ENCODE assay signal across 17 cellular contexts in the genomic region with DNA sequence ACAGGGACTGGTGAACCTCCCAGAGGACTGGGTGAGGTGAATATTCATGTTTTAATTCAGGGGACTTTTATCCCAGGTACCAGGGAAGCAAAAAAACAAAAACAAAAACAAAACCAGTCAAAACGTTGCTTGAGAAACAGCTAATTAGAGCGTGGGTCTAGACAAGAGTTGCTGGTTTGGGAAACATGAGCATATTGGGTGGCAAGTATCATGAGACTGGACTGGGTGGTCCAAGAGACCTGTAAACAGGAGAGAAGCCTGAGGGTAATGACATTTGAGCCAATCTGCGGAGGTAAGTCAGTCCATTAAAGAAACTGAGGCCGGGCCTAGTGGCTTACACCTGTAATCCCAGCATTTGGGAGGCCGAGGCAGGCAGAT. TPM values are rescaled to one million over a fixed set of nuclear protein-coding genes. Genes with fewer than 3 reads are reported as not detected.
A peak's percentile ranks its signal among the peaks of the same experiment; 100 is the strongest.
DNase-seq lines count a peak whose midpoint lies in the region; ATAC-seq, FAIRE-seq and TF ChIP-seq lines count a peak whose summit lies in the region.
"Had no signal": no experiment of that assay in that cellular context is flagged by ENCODE, and none has a peak within 500 bp of the region (broad histone marks: within the 10 kb centered on the region; RNA-seq: fewer than 3 reads in every experiment).

No MANE protein-coding gene starts in this region.

- in situ Hi-C loops in G401 (cut with HindIII; ENCODE audit: low sequenced_read_pairs): no loop called here

- no peak overlapping the region for H3K27ac Mint-ChIP-seq in CD4-positive, alpha-beta memory T cell

- no peaks in the 10 kb centered on the region for H3K79me2 ChIP-seq in SU-DHL-6 (ENCODE audit: insufficient read depth, low read length)
- H3K79me2 ChIP-seq in osteoblast (ENCODE audit: insufficient read depth, low read length): no peaks in the 10 kb centered on the region

- FAIRE-seq in HTR-8/SVneo (lab: Jason Lieb, UNC): no peak
- FAIRE-seq: H54, RCC 7860 had no signal

- peak overlapping the region; percentile 75 for H3K4me2 ChIP-seq in SU-DHL-6 (ENCODE audit: low read depth, low read length, poor library complexity, severe bottlenecking)
- peak overlapping the region; percentile 59 for H3K4me2 ChIP-seq in osteoblast (ENCODE audit: insufficient read depth, low read length)

- CTCF ChIA-PET in CD4-positive, alpha-beta memory T cell (lab: Charles Lee; ENCODE audit: partially characterized antibody): no interaction called here

- intact Hi-C loops in CD4-positive, alpha-beta memory T cell (cut with micrococcal nuclease): no loop called here

- DNase-seq in GM06990 (ENCODE audit: extremely low read depth, insufficient read length) (peak; percentile 28), osteoblast (ENCODE audit: insufficient read length, low spot score, missing footprints) (no peak), G401 (ENCODE audit: low spot score) (no peak), HTR-8/SVneo (ENCODE audit: insufficient read length, low spot score) (no peak)
- DNase-seq in effector CD8-positive, alpha-beta T cell (lab: John Stamatoyannopoulos, UW): no peak
- DNase-seq in CD4-positive, alpha-beta memory T cell: no peak
- DNase-seq: CD4-positive, CD25-positive, alpha-beta regulatory T cell; NCI-H2029; NCI-H2171; NCI-H446; Right ventricle myocardium superior; T-helper 1 cell had no signal

- H4K20me1 ChIP-seq in SU-DHL-6 (ENCODE audit: low read depth, low read length): no peaks in the 10 kb centered on the region
- H4K20me1 ChIP-seq in osteoblast (ENCODE audit: insufficient read depth, low read length): no peaks in the 10 kb centered on the region

- H3K4me1 ChIP-seq in osteoblast (ENCODE audit: insufficient read depth, low read length): peaks cover 17% of the 10 kb centered on the region
- H3K4me1 ChIP-seq in CD4-positive, alpha-beta memory T cell (ENCODE audit: insufficient read depth, low read length): no peaks in the 10 kb centered on the region

- H3K4me3 ChIP-seq in GM06990 (replicated peaks; ENCODE audit: low read depth, low read length): no peak overlapping the region
- H3K4me3 ChIP-seq in SU-DHL-6 (ENCODE audit: insufficient read depth, low read length, poor library complexity, severe bottlenecking): peak overlapping the region; percentile 15
- no peak overlapping the region for H3K4me3 ChIP-seq in osteoblast (ENCODE audit: insufficient read depth, low read length)
- H3K4me3 ChIP-seq in CD4-positive, alpha-beta memory T cell (ENCODE audit: low read length in 2 of 2): no peak overlapping the region
- H3K4me3 ChIP-seq: SK-N-MC had no signal

- peaks cover 85% of the 10 kb centered on the region for H3F3A ChIP-seq in SU-DHL-6 (ENCODE audit: insufficient read depth)

- H3K36me3 Mint-ChIP-seq in CD4-positive, alpha-beta memory T cell: no peaks in the 10 kb centered on the region
- H3K36me3 Mint-ChIP-seq: CD4-positive, CD25-positive, alpha-beta regulatory T cell had no signal

- H3K27me3 Mint-ChIP-seq in CD4-positive, alpha-beta memory T cell: peaks cover 2 to 5% of the 10 kb centered on the region in 2 donors

- ATAC-seq in HG03571 (IDR thresholded peaks at IDR 0.05; ENCODE audit: unreplicated experiment): peak; percentile 5

- H3K27ac ChIP-seq in SU-DHL-6 (ENCODE audit: low read depth, low read length): peak overlapping the region; percentile 97
- no peak overlapping the region for H3K27ac ChIP-seq in osteoblast (ENCODE audit: low read depth, low read length)
- no peak overlapping the region for H3K27ac ChIP-seq in CD4-positive, alpha-beta memory T cell (ENCODE audit: low read depth, low read length)
- H3K27ac ChIP-seq: SK-N-MC had no signal

- POLR2A ChIA-PET in CD4-positive, alpha-beta memory T cell (lab: Charles Lee; ENCODE audit: partially characterized antibody): no interaction called here

- no peaks in the 10 kb centered on the region for H3K9me3 ChIP-seq in SU-DHL-6 (ENCODE audit: insufficient read depth, low read length)
- no peaks in the 10 kb centered on the region for H3K9me3 ChIP-seq in osteoblast (ENCODE audit: low read depth, low read length)
- H3K9me3 ChIP-seq in CD4-positive, alpha-beta memory T cell (ENCODE audit: control insufficient read depth in 1 of 2, low read length in 2 of 2): no peaks in the 10 kb centered on the region

- H3K36me3 ChIP-seq in GM06990 (ENCODE audit: control insufficient read depth, insufficient read depth, low read length): no peaks in the 10 kb centered on the region
- no peaks in the 10 kb centered on the region for H3K36me3 ChIP-seq in SU-DHL-6 (ENCODE audit: low read length)
- no peaks in the 10 kb centered on the region for H3K36me3 ChIP-seq in osteoblast (ENCODE audit: insufficient read depth, low read length)
- no peaks in the 10 kb centered on the region for H3K36me3 ChIP-seq in CD4-positive, alpha-beta memory T cell (ENCODE audit: insufficient read depth, low read length)

- no peak overlapping the region for H3K4me3 Mint-ChIP-seq in CD4-positive, alpha-beta memory T cell
- H3K4me3 Mint-ChIP-seq: CD4-positive, CD25-positive, alpha-beta regulatory T cell had no signal

- H3K9ac ChIP-seq in SU-DHL-6 (ENCODE audit: low read length): peak overlapping the region; percentile 51

- H3K27me3 ChIP-seq in GM06990 (replicated peaks; ENCODE audit: control insufficient read depth, insufficient read depth, low read length): no peaks in the 10 kb centered on the region
- H3K27me3 ChIP-seq in SU-DHL-6 (ENCODE audit: low read length): no peaks in the 10 kb centered on the region
- no peaks in the 10 kb centered on the region for H3K27me3 ChIP-seq in osteoblast (ENCODE audit: insufficient read depth, low read length)
- H3K27me3 ChIP-seq in CD4-positive, alpha-beta memory T cell (ENCODE audit: insufficient read depth, low read length): no peaks in the 10 kb centered on the region

- TF ChIP-seq CTCF in GM06990 (IDR thresholded peaks at IDR 0.05; ENCODE audit: insufficient read depth, low read length, poor library complexity, severe bottlenecking): no peak
- TF ChIP-seq CTCF in SU-DHL-6 (IDR thresholded peaks at IDR 0.05; ENCODE audit: insufficient read depth, low read length, poor library complexity, severe bottlenecking): no peak
- TF ChIP-seq CTCF in osteoblast (IDR thresholded peaks at IDR 0.05; ENCODE audit: extremely low read depth, low read depth, low read length): no peak

- H3K4me1 Mint-ChIP-seq in CD4-positive, alpha-beta memory T cell: no peaks in the 10 kb centered on the region
- H3K4me1 Mint-ChIP-seq: CD4-positive, CD25-positive, alpha-beta regulatory T cell had no signal

- H2AFZ ChIP-seq in SU-DHL-6 (ENCODE audit: low read depth, low read length, severe bottlenecking) (no peak overlapping the region), osteoblast (ENCODE audit: low read length) (peak overlapping the region; percentile 51)

- H3K9me2 ChIP-seq in SU-DHL-6 (replicated peaks; ENCODE audit: insufficient read depth, low read length): no peaks in the 10 kb centered on the region

- no peaks in the 10 kb centered on the region for H3K9me3 Mint-ChIP-seq in CD4-positive, alpha-beta memory T cell
- H3K9me3 Mint-ChIP-seq: CD4-positive, CD25-positive, alpha-beta regulatory T cell had no signal

RNA-seq across cellular contexts. Expression of a gene that starts 11.5 kb away (rescaled TPM):
- total RNA-seq in osteoblast: 59.2 and 59.7 TPM in 2 replicates
- total RNA-seq in CD4-positive, alpha-beta memory T cell: 100 to 1,000 TPM; 182 to 187 TPM
- polyA plus RNA-seq in CD4-positive, alpha-beta memory T cell: 10 to 100 TPM in 1 of 2 donors, 1 to 10 TPM in 1; 2.4 to 29.6 TPM
- total RNA-seq in G401 (2014; rRNA removed; shearing (Covaris generic)): 25.5 TPM in 2 replicates
